9 cellular contexts compared by ENCODE assay signal in genomic region chr9:129938291-129938979, GRCh38.
DNase-seq lines count a peak whose midpoint lies in the region; ATAC-seq, FAIRE-seq and TF ChIP-seq lines count a peak whose summit lies in the region.
"Had no signal": no experiment of that assay in that cellular context is flagged by ENCODE, and none has a peak within 500 bp of the region (broad histone marks: within the 10 kb centered on the region; RNA-seq: fewer than 3 reads in every experiment).

No MANE protein-coding gene starts in this region.

- H3K9me3 ChIP-seq in muscle layer of colon (ENCODE audit: low read length) (no peaks in the 10 kb centered on the region), kidney (ENCODE audit: control insufficient read depth in 1 of 2, low read length in 2 of 2) (peaks cover 0 to 2% of the 10 kb centered on the region in 2 donors), HepG2 (ENCODE audit: low read length) (peaks cover 13% of the 10 kb centered on the region)

- intact Hi-C loops in kidney (cut with DNase I) (no loop called here), HepG2 (cut with micrococcal nuclease; ENCODE audit: unreplicated experiment) (no loop called here)

- H3K9ac ChIP-seq in muscle layer of colon (ENCODE audit: low read length) (no peak overlapping the region), kidney (ENCODE audit: low read length in 2 of 2) (no peak overlapping the region), HepG2 (ENCODE audit: insufficient read depth, low read depth, low read length) (no peak overlapping the region)

- POLR2A ChIA-PET in HepG2 (lab: Yijun Ruan, JAX): no interaction called here

- no peaks in the 10 kb centered on the region for H4K20me1 ChIP-seq in HepG2 (ENCODE audit: insufficient read depth, low read length)

- 91% methylated on average over 2 of the region's 2 CpGs for WGBS in HepG2 (ENCODE audit: low lambda C conversion rate)

- H3K4me1 ChIP-seq in muscle layer of colon (ENCODE audit: insufficient read depth, low read length) (peaks cover 39% of the 10 kb centered on the region), kidney (ENCODE audit: control insufficient read depth in 1 of 2, insufficient read depth in 1 of 2, low read depth in 1 of 2, low read length in 2 of 2) (peaks cover 0 to 5% of the 10 kb centered on the region in 2 donors), HepG2 (ENCODE audit: insufficient read depth, low read length) (peaks cover 10% of the 10 kb centered on the region; the same call in 1 of the 2 replicates)

- FAIRE-seq in kidney (lab: Jason Lieb, UNC): no peak
- no peak for FAIRE-seq in HepG2 (lab: Jason Lieb, UNC)

- H3K36me3 ChIP-seq in muscle layer of colon (ENCODE audit: insufficient read depth, low read length) (no peaks in the 10 kb centered on the region), kidney (ENCODE audit: control insufficient read depth in 1 of 2, insufficient read depth in 2 of 2, low read length in 2 of 2) (no peaks in the 10 kb centered on the region), HepG2 (replicated peaks in 1 of 2; ENCODE audit: control insufficient read depth in 1 of 2, insufficient read depth in 2 of 2, low read length in 2 of 2) (peaks cover 0 to 1% of the 10 kb centered on the region in 2 experiments; a peak in 1 of 5 replicates)

- H2AFZ ChIP-seq in HepG2 (ENCODE audit: low read length): no peak overlapping the region

- H3K79me2 ChIP-seq in HepG2 (ENCODE audit: insufficient read depth, low read length): no peaks in the 10 kb centered on the region

- CTCF ChIA-PET in HepG2 (lab: Yijun Ruan, JAX; ENCODE audit: low intra/inter-chr PET ratio, low total read pairs): no interaction called here

- DNase-seq in AG08396 (ENCODE audit: low spot score) (peak; percentile 41), HS-5 (ENCODE audit: low read depth) (peak; percentile 20), caudate nucleus (lab: John Stamatoyannopoulos, UW) (peak in 1 of 61 donors; percentile 39), NCI-H345 (lab: John Stamatoyannopoulos, UW) (no peak), kidney (no peak), HepG2 (ENCODE audit: low spot score) (no peak)
- DNase-seq: NCI-H510A had no signal

- H3K27me3 ChIP-seq in muscle layer of colon (ENCODE audit: control insufficient read depth in 1 of 2, insufficient read depth in 2 of 2, low read length in 2 of 2) (no peaks in the 10 kb centered on the region), HepG2 (ENCODE audit: control insufficient read depth in 1 of 2, insufficient read depth in 2 of 2, low read length in 2 of 2) (no peaks in the 10 kb centered on the region)

- no peak for TF ChIP-seq RAD21 in HepG2 (CRISPR knock-in tag; IDR thresholded peaks at IDR 0.05)

- H3K4me2 ChIP-seq in HepG2 (ENCODE audit: low read depth, low read length): no peak overlapping the region

- no peak for ATAC-seq in GM18909 (IDR thresholded peaks at IDR 0.05; ENCODE audit: poor library complexity, unreplicated experiment)
- no peak for ATAC-seq in HepG2

- in situ Hi-C loops in HepG2 (cut with HindIII; ENCODE audit: extremely low pct_ligation_motif_present, low pct_unique_long_range_greater_than_20kb): no loop called here

- TF ChIP-seq EP300 in HepG2 (IDR thresholded peaks at IDR 0.05; ENCODE audit: low read depth in 2 of 2, low read length in 2 of 2) (no peak), HepG2 (CRISPR knock-in tag; IDR thresholded peaks at IDR 0.05; ENCODE audit: borderline replicate concordance) (no peak)

- H3K27ac ChIP-seq in caudate nucleus (ENCODE audit: low read depth, low read length) (peak overlapping the region; percentile 94), muscle layer of colon (ENCODE audit: low read depth, low read length) (peak overlapping the region; percentile 59), kidney (ENCODE audit: low read depth in 2 of 2, low read length in 2 of 2) (peak overlapping the region in 1 of 2 donors; percentile 45), HepG2 (ENCODE audit: extremely low read length, insufficient read depth, low read length) (no peak overlapping the region)

- BruUV-seq in HepG2 (replicated peaks; lab: Mats Ljungman, UMichigan): no TSS peak

- H3K4me3 ChIP-seq in muscle layer of colon (ENCODE audit: low read depth in 1 of 2, low read length in 2 of 2) (no peak overlapping the region), kidney (ENCODE audit: low read length in 2 of 2) (no peak overlapping the region), HepG2 (replicated peaks in 1 of 3; ENCODE audit: insufficient read depth in 1 of 3, low read depth in 2 of 3, low read length in 3 of 3) (no peak overlapping the region)

- TF ChIP-seq CTCF in kidney (IDR thresholded peaks at IDR 0.05; ENCODE audit: borderline replicate concordance, extremely low read depth, insufficient read depth) (no peak), HepG2 (CRISPR knock-in tag; IDR thresholded peaks at IDR 0.05) (no peak)

- no peak for TF ChIP-seq POLR2A in HepG2 (IDR thresholded peaks at IDR 0.05; ENCODE audit: insufficient read depth in 1 of 2, low read depth in 2 of 2, low read length in 2 of 2)

TF ChIP-seq in HepG2, 621 proteins besides CTCF, POLR2A, EP300 and RAD21:
- TF ChIP-seq SMAD9 (CRISPR knock-in tag; IDR thresholded peaks at IDR 0.05): no peak
- TF ChIP-seq ZNF605 (CRISPR knock-in tag; IDR thresholded peaks at IDR 0.05): no peak
- TF ChIP-seq KLF16 (CRISPR knock-in tag; IDR thresholded peaks at IDR 0.05): no peak
- TF ChIP-seq CSRNP1 (CRISPR knock-in tag; IDR thresholded peaks at IDR 0.05): no peak
- no peak for TF ChIP-seq POLR2AphosphoS2 (IDR thresholded peaks at IDR 0.05; ENCODE audit: low read depth, low read length)
- TF ChIP-seq ZNF780A (CRISPR knock-in tag; IDR thresholded peaks at IDR 0.05): no peak
- no peak for TF ChIP-seq ZMYM3 (CRISPR knock-in tag; IDR thresholded peaks at IDR 0.05)
- no peak for TF ChIP-seq BCL6 (CRISPR knock-in tag; IDR thresholded peaks at IDR 0.05)
- no peak for TF ChIP-seq MTA3 (CRISPR knock-in tag; IDR thresholded peaks at IDR 0.05)
- TF ChIP-seq BCLAF1 (IDR thresholded peaks at IDR 0.05): no peak
- TF ChIP-seq FLYWCH1 (CRISPR knock-in tag; IDR thresholded peaks at IDR 0.05): no peak
- TF ChIP-seq FOXK1 (CRISPR knock-in tag; IDR thresholded peaks at IDR 0.05; ENCODE audit: borderline replicate concordance, low read depth): no peak
- TF ChIP-seq ZNF296 (CRISPR knock-in tag; conservative IDR thresholded peaks at IDR 0.05): no peak
- no peak for TF ChIP-seq NRL (CRISPR knock-in tag; IDR thresholded peaks at IDR 0.05; ENCODE audit: borderline replicate concordance)
- TF ChIP-seq PAWR (CRISPR knock-in tag; IDR thresholded peaks at IDR 0.05; ENCODE audit: borderline replicate concordance): no peak
- no peak for TF ChIP-seq PRMT3 (CRISPR knock-in tag; IDR thresholded peaks at IDR 0.05; ENCODE audit: borderline replicate concordance, low read depth)
- TF ChIP-seq IRF1 (CRISPR knock-in tag; IDR thresholded peaks at IDR 0.05; ENCODE audit: low read depth): no peak
- no peak for TF ChIP-seq ERF (CRISPR knock-in tag; IDR thresholded peaks at IDR 0.05)
- no peak for TF ChIP-seq TAF15 (IDR thresholded peaks at IDR 0.05; ENCODE audit: low read depth, low read length, poor library complexity, severe bottlenecking)

Comparison
In these comparisons a context has a peak if more than half of its experiments do, and no peak if none do; other contexts are left out.
1. DNase-seq: peak in AG08396 (single experiment) and HS-5 (single experiment); none in NCI-H345 (single experiment), kidney (single experiment) and HepG2 (single experiment).